ENCODE assay signal across 2 cellular contexts in the genomic region with DNA sequence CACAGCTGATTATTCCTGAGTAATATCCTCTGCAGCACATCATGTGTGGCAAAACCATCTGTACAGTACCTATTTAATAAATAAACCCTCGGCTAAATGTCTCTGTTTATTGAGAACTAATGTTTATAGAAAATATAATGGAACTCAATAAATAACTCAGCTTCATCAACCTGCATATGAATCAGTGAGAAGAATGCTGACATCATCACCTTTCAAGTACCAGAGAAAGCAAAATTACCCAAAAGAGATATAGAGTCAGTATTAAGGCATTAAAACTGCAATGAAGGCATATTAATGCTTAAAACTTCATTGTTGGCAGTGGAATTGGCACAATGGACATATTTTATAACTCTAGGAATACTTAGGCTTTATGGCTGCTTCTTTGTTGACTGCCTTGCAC.
TF ChIP-seq lines count a peak whose summit lies in the region.

No MANE protein-coding gene starts in this region.

TF ChIP-seq in HepG2, 621 proteins besides CTCF, POLR2A, EP300 and RAD21 (continued from another document):
- TF ChIP-seq, protein P1, sequence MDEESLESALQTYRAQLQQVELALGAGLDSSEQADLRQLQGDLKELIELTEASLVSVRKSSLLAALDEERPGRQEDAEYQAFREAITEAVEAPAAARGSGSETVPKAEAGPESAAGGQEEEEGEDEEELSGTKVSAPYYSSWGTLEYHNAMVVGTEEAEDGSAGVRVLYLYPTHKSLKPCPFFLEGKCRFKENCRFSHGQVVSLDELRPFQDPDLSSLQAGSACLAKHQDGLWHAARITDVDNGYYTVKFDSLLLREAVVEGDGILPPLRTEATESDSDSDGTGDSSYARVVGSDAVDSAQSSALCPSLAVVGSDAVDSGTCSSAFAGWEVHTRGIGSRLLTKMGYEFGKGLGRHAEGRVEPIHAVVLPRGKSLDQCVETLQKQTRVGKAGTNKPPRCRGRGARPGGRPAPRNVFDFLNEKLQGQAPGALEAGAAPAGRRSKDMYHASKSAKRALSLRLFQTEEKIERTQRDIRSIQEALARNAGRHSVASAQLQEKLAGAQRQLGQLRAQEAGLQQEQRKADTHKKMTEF (CRISPR knock-in tag; IDR thresholded peaks at IDR 0.05) = no peak
- TF ChIP-seq MAFF (IDR thresholded peaks at IDR 0.05; ENCODE audit: low read depth, low read length) (peak; percentile 94), MAFK (conservative IDR thresholded peaks at IDR 0.05 in 1 of 2, IDR thresholded peaks at IDR 0.05 in 1 of 2; ENCODE audit: low read length in 2 of 2) (peak; percentile 93 to 97)

TF ChIP-seq in K562, 482 proteins besides CTCF, POLR2A, EP300 and RAD21 (continued from another document):
- TF ChIP-seq, protein P2, sequence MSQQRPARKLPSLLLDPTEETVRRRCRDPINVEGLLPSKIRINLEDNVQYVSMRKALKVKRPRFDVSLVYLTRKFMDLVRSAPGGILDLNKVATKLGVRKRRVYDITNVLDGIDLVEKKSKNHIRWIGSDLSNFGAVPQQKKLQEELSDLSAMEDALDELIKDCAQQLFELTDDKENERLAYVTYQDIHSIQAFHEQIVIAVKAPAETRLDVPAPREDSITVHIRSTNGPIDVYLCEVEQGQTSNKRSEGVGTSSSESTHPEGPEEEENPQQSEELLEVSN (IDR thresholded peaks at IDR 0.05; ENCODE audit: borderline replicate concordance in 1 of 2, extremely low read depth in 1 of 2, insufficient read depth in 1 of 2, insufficient read length in 1 of 2, low read depth in 1 of 2, low read length in 1 of 2, poor library complexity in 1 of 2, severe bottlenecking in 1 of 2) = no peak
- TF ChIP-seq C11orf30 (IDR thresholded peaks at IDR 0.05; ENCODE audit: low read depth) (peak; percentile 33; the same call in 1 of the 2 replicates), ZNF780A (CRISPR knock-in tag; IDR thresholded peaks at IDR 0.05) (no peak), U2AF2 (optimal IDR thresholded peaks at IDR 0.05; ENCODE audit: low read depth, low read length) (no peak), TEAD2 (tag; IDR thresholded peaks at IDR 0.05) (no peak), ZNF316 (IDR thresholded peaks at IDR 0.05) (peak; percentile 43; the same call in 1 of the 2 replicates), NFXL1 (CRISPR knock-in tag; IDR thresholded peaks at IDR 0.05) (no peak), TRIM24 (IDR thresholded peaks at IDR 0.05) (no peak), MAFG (tag; conservative IDR thresholded peaks at IDR 0.05) (peak; percentile 14; the same call in 1 of the 2 replicates), ZNF589 (CRISPR knock-in tag; IDR thresholded peaks at IDR 0.05; ENCODE audit: low read depth) (no peak), MAFF (IDR thresholded peaks at IDR 0.05; ENCODE audit: low read length) (peak; percentile 52; the same call in 1 of the 2 replicates)
TF ChIP-seq in K562: peak in this region for 5.
